In genomic region chr11:114255289-114255688, GRCh38 we compare ENCODE assay signal across 1 cellular context.
TF ChIP-seq lines count a peak whose summit lies in the region.

No MANE protein-coding gene starts in this region.

TF ChIP-seq in K562, 482 proteins besides CTCF, POLR2A, EP300 and RAD21 (continued from another document):
- 0 out of 2 replicates have a peak, but pooled peaks have one; percentile 17 for TF ChIP-seq ZNF512 (tag; IDR thresholded peaks at IDR 0.05)
- TF ChIP-seq TRIM25 (IDR thresholded peaks at IDR 0.05; ENCODE audit: borderline replicate concordance) = no peak
- TF ChIP-seq SNIP1 (IDR thresholded peaks at IDR 0.05; ENCODE audit: low read depth) = no peak
